Comparison of ENCODE assay signal across 26 cellular contexts in the genomic region with DNA sequence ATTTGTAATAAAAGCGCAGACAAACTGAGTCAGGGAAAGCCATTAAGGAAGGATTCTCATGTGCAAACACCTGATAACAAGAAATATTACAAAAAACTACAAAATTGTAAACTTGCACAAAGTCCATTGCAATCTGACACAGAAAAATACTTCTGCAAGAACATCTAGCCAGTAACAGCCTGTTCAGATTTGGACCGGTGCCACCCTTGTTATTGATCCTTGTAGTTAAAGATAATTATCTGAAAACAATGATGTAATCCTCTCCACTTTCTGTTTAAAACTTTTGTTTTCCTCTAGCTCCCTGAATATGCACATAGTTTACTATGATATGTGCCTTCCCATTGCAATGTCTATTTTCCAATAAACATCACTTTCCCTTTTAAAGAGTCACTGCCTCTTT.
"Had no signal": no experiment of that assay in that cellular context is flagged by ENCODE, and none has a peak within 500 bp of the region (broad histone marks: within the 10 kb centered on the region; RNA-seq: fewer than 3 reads in every experiment).

No MANE protein-coding gene starts in this region.

- H3K9me3 ChIP-seq: gastrocnemius medialis, neutrophil, pancreas, right lobe of liver, transverse colon, upper lobe of right lung, uterus had no signal

- H3K36me3 ChIP-seq: gastrocnemius medialis, neutrophil, pancreas, right lobe of liver, suprapubic skin, transverse colon, upper lobe of right lung, uterus had no signal

- H3K4me3 ChIP-seq: dorsolateral prefrontal cortex, gastrocnemius medialis, lung, pancreas, right lobe of liver, smooth muscle cell, suprapubic skin, transverse colon, upper lobe of right lung, uterus had no signal

- FAIRE-seq: kidney, pancreas had no signal

- H3K27ac ChIP-seq: dorsolateral prefrontal cortex, epithelial cell of prostate, gastrocnemius medialis, neutrophil, pancreas, right lobe of liver, suprapubic skin, transverse colon, upper lobe of right lung, uterus had no signal

- H3K4me1 ChIP-seq: gastrocnemius medialis, pancreas, right lobe of liver, suprapubic skin, transverse colon, upper lobe of right lung, uterus had no signal

- ATAC-seq: esophagus mucosa; gastrocnemius medialis; left lobe of liver; natural killer cell treated with Interleukin-12 subunit alpha and Interleukin-12 subunit beta and Interleukin-15 and Interleukin-18, amount 100 ng/mL, for 72 hours; pancreas; stimulated activated naive CD8-positive, alpha-beta T cell treated with anti-CD3 and anti-CD28 coated beads, Interleukin-15, amount 100 ng/mL, for 72 hours; upper lobe of right lung had no signal

- DNase-seq: dorsolateral prefrontal cortex; effector CD4-positive, alpha-beta T cell; foreskin fibroblast; gastrocnemius medialis; head of caudate nucleus; kidney; naive B cell; pancreas; stimulated activated CD4-positive, alpha-beta T cell treated with anti-CD3 and anti-CD28 coated beads, Interleukin-12 subunit alpha, Interleukin-12 subunit beta, amount 100 ng/mL, for 4 hours; stimulated activated CD4-positive, alpha-beta T cell treated with anti-CD3 and anti-CD28 coated beads, Interleukin-1b, Interleukin-23, amount 100 ng/mL, for 48 hours; stimulated activated CD4-positive, alpha-beta T cell treated with anti-CD3 and anti-CD28 coated beads, Interleukin-4, amount 100 ng/mL, for 1 hour; stimulated activated CD8-positive, alpha-beta memory T cell treated with anti-CD3 and anti-CD28 coated beads, Interleukin-4, amount 100 ng/mL, for 48 hours; stimulated activated naive CD4-positive, alpha-beta T cell; stimulated activated naive CD8-positive, alpha-beta T cell treated with anti-CD3 and anti-CD28 coated beads, Interleukin-15, amount 100 ng/mL, for 72 hours; transverse colon; upper lobe of right lung; uterus had no signal

- H3K4me2 ChIP-seq: smooth muscle cell had no signal

- H3K27me3 ChIP-seq: dorsolateral prefrontal cortex, gastrocnemius medialis, neutrophil, pancreas, right lobe of liver, suprapubic skin, transverse colon, upper lobe of right lung, uterus had no signal
